Comparison of ENCODE assay signal across 21 cellular contexts in the genomic region with DNA sequence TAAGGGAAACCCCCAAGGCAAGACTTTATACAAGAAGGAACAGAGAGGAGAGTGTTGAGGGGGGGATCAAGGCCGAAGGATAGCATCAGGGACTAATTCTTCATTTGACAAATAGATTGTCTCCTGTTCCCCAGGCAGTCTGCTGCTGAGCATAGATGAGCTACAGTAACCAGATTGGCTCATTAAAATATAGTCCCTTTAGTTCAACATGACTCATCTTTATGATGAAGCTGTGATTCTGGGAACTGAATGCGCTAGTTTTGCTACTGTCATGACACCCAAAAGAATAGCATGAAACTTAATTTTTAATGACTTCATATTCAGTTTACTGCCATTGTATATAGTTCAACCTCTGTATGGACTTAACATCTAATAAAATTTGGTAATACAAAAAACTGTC. TPM values are rescaled to one million over a fixed set of nuclear protein-coding genes. Genes with fewer than 3 reads are reported as not detected.
DNase-seq lines count a peak whose midpoint lies in the region; ATAC-seq, FAIRE-seq and TF ChIP-seq lines count a peak whose summit lies in the region.
"Had no signal": no experiment of that assay in that cellular context is flagged by ENCODE, and none has a peak within 500 bp of the region (broad histone marks: within the 10 kb centered on the region; RNA-seq: fewer than 3 reads in every experiment).

No MANE protein-coding gene starts in this region.

- no peaks in the 10 kb centered on the region for H3K79me2 ChIP-seq in GM12878 (ENCODE audit: control insufficient read depth, insufficient read depth, low read length)

- no peak overlapping the region for H3K27ac ChIP-seq in GM12878 (ENCODE audit: control insufficient read depth, insufficient read depth)
- H3K27ac ChIP-seq: C4-2B, PC-9 had no signal

- peaks cover 0 to 2% of the 10 kb centered on the region in 2 experiments; a peak in 1 of 4 replicates for H3K27me3 ChIP-seq in GM12878 (replicated peaks in 1 of 2; ENCODE audit: control insufficient read depth in 2 of 2, insufficient read depth in 2 of 2, low read length in 1 of 2)

- in situ Hi-C loops in GM12878 (cut with MboI): no loop called here

- DNase-seq in activated CD4-positive, alpha-beta T cell treated with anti-CD3 and anti-CD28 coated beads for 36 hours: peak; percentile 3
- no peak for DNase-seq in activated CD4-positive, alpha-beta T cell treated with anti-CD3 and anti-CD28 coated beads for 4 hours
- DNase-seq in M059J (ENCODE audit: low read depth): peak; percentile 9
- DNase-seq in GM12878 (ENCODE audit: low read depth, low spot score): no peak
- DNase-seq in stimulated activated effector memory CD8-positive, alpha-beta T cell treated with anti-CD3 and anti-CD28 coated beads, Interleukin-12 subunit alpha, Interleukin-12 subunit beta, amount 100 ng/mL, for 72 hours (ENCODE audit: low spot score in 2 of 2): no peak
- no peak for DNase-seq in NCI-H128 (lab: John Stamatoyannopoulos, UW; ENCODE audit: unreplicated experiment)
- DNase-seq in activated CD8-positive, alpha-beta memory T cell treated with anti-CD3 and anti-CD28 coated beads, Interleukin-2, amount 50 U/mL, for 48 hours: no peak
- DNase-seq: 8988T, COR-L47, DMS153, NCI-H1436, NCI-H2081 treated with DMSO at 0.1 percent for 48 hours, NCI-H2227 treated with DMSO at 0.1 percent for 48 hours, PC-9, Right ventricle myocardium superior had no signal

- no peak for TF ChIP-seq RAD21 in GM12878 (IDR thresholded peaks at IDR 0.05; ENCODE audit: insufficient read depth, low read depth, low read length)

- no peak for TF ChIP-seq POLR2A in GM12878 (IDR thresholded peaks at IDR 0.05; ENCODE audit: low read depth, low read length)

- H3K36me3 Mint-ChIP-seq in activated CD4-positive, alpha-beta T cell treated with anti-CD3 and anti-CD28 coated beads for 36 hours (ENCODE audit: low read depth): no peaks in the 10 kb centered on the region
- no peaks in the 10 kb centered on the region for H3K36me3 Mint-ChIP-seq in stimulated activated effector memory CD8-positive, alpha-beta T cell treated with anti-CD3 and anti-CD28 coated beads, Interleukin-12 subunit alpha, Interleukin-12 subunit beta, amount 100 ng/mL, for 72 hours
- H3K36me3 Mint-ChIP-seq: IgD-negative memory B cell had no signal

- no peak for FAIRE-seq in GM12878 (lab: Jason Lieb, UNC)
- FAIRE-seq: GM18507 had no signal

- CTCF ChIA-PET in activated CD4-positive, alpha-beta T cell treated with anti-CD3 and anti-CD28 coated beads for 36 hours (lab: Charles Lee): interaction anchor here (1.9 kb wide), 1 partner anchor 606 kb away, joined by 5 read pairs; no protein-coding TSS in a partner anchor
- CTCF ChIA-PET in GM12878 (lab: Yijun Ruan, JAX): interaction anchor here (0.6 to 10.8 kb wide), 3 partner anchors 289 to 872 kb away, joined by 3 to 289 read pairs (median 254); no protein-coding TSS in a partner anchor

- H3K4me3 Mint-ChIP-seq in activated CD4-positive, alpha-beta T cell treated with anti-CD3 and anti-CD28 coated beads for 36 hours: no peak overlapping the region
- no peak overlapping the region for H3K4me3 Mint-ChIP-seq in stimulated activated effector memory CD8-positive, alpha-beta T cell treated with anti-CD3 and anti-CD28 coated beads, Interleukin-12 subunit alpha, Interleukin-12 subunit beta, amount 100 ng/mL, for 72 hours
- H3K4me3 Mint-ChIP-seq: IgD-negative memory B cell had no signal

- RAD21 ChIA-PET in GM12878 (lab: Charles Lee; ENCODE audit: unreplicated experiment): interaction anchor here (1.6 to 7.1 kb wide), 2 partner anchors 291 to 347 kb away, joined by 5 to 222 read pairs; no protein-coding TSS in a partner anchor

- POLR2A ChIA-PET in activated CD4-positive, alpha-beta T cell treated with anti-CD3 and anti-CD28 coated beads for 36 hours (lab: Charles Lee): no interaction called here
- POLR2A ChIA-PET in GM12878 (lab: Charles Lee): no interaction called here

- no peaks in the 10 kb centered on the region for H3K4me1 ChIP-seq in GM12878 (ENCODE audit: control insufficient read depth, insufficient read depth, low read length)
- H3K4me1 ChIP-seq: HAP-1 had no signal

- no peaks in the 10 kb centered on the region for H3K9me3 Mint-ChIP-seq in activated CD4-positive, alpha-beta T cell treated with anti-CD3 and anti-CD28 coated beads for 36 hours (ENCODE audit: low read depth)
- H3K9me3 Mint-ChIP-seq in stimulated activated effector memory CD8-positive, alpha-beta T cell treated with anti-CD3 and anti-CD28 coated beads, Interleukin-12 subunit alpha, Interleukin-12 subunit beta, amount 100 ng/mL, for 72 hours: no peaks in the 10 kb centered on the region
- H3K9me3 Mint-ChIP-seq: IgD-negative memory B cell had no signal

- SMC1A ChIA-PET in GM12878 (lab: Charles Lee; ENCODE audit: uncharacterized antibody, unreplicated experiment): interaction anchor here (1.2 to 5.8 kb wide), 4 partner anchors 18 to 346 kb away, joined by 3 to 244 read pairs (median 69); no protein-coding TSS in a partner anchor

- peaks cover 8% of the 10 kb centered on the region for H3K4me1 Mint-ChIP-seq in activated CD4-positive, alpha-beta T cell treated with anti-CD3 and anti-CD28 coated beads for 36 hours
- H3K4me1 Mint-ChIP-seq in stimulated activated effector memory CD8-positive, alpha-beta T cell treated with anti-CD3 and anti-CD28 coated beads, Interleukin-12 subunit alpha, Interleukin-12 subunit beta, amount 100 ng/mL, for 72 hours: no peaks in the 10 kb centered on the region

- no peak overlapping the region for H3K27ac Mint-ChIP-seq in activated CD4-positive, alpha-beta T cell treated with anti-CD3 and anti-CD28 coated beads for 36 hours
- no peak overlapping the region for H3K27ac Mint-ChIP-seq in stimulated activated effector memory CD8-positive, alpha-beta T cell treated with anti-CD3 and anti-CD28 coated beads, Interleukin-12 subunit alpha, Interleukin-12 subunit beta, amount 100 ng/mL, for 72 hours

- no peak overlapping the region for H3K4me3 ChIP-seq in GM12878
- H3K4me3 ChIP-seq: HAP-1, PC-9 had no signal

- no peak overlapping the region for H3K9ac ChIP-seq in GM12878 (ENCODE audit: control insufficient read depth, insufficient read depth, low read length)

- BruUV-seq in GM12878 (replicated peaks; lab: Mats Ljungman, UMichigan): no TSS peak

- TF ChIP-seq CTCF in GM12878 (IDR thresholded peaks at IDR 0.05 in 2 of 3, conservative IDR thresholded peaks at IDR 0.05 in 1 of 3; ENCODE audit: control insufficient read depth in 2 of 3, extremely low read depth in 1 of 3, insufficient read depth in 1 of 3, low read depth in 3 of 3, low read length in 3 of 3): no peak

- no peaks in the 10 kb centered on the region for H4K20me1 ChIP-seq in GM12878 (ENCODE audit: control insufficient read depth, insufficient read depth)

- H3K9me3 ChIP-seq in GM12878 (replicated peaks; ENCODE audit: control insufficient read depth, insufficient read depth, low read length): no peaks in the 10 kb centered on the region
- H3K9me3 ChIP-seq: HAP-1 had no signal

- H2AFZ ChIP-seq in GM12878 (ENCODE audit: control insufficient read depth, low read depth, low read length): no peak overlapping the region
- H2AFZ ChIP-seq: PC-9 had no signal

- H3K27me3 Mint-ChIP-seq in activated CD4-positive, alpha-beta T cell treated with anti-CD3 and anti-CD28 coated beads for 36 hours: peaks cover 5% of the 10 kb centered on the region

- TF ChIP-seq EP300 in GM12878 (IDR thresholded peaks at IDR 0.05; ENCODE audit: borderline replicate concordance in 1 of 2, control insufficient read depth in 1 of 2, low read depth in 2 of 2, low read length in 2 of 2): no peak

- WGBS in GM12878 (ENCODE audit: insufficient coverage, insufficient replicate concordance, low lambda C conversion rate, missing lambda C conversion rate): 0% methylated on average over 2 of the region's 2 CpGs

- peak; percentile 76 for ATAC-seq in activated CD4-positive, alpha-beta T cell treated with anti-CD3 and anti-CD28 coated beads for 36 hours
- peak; percentile 27 for ATAC-seq in GM12878
- ATAC-seq in stimulated activated effector memory CD8-positive, alpha-beta T cell treated with anti-CD3 and anti-CD28 coated beads, Interleukin-12 subunit alpha, Interleukin-12 subunit beta, amount 100 ng/mL, for 72 hours: peak; percentile 87
- ATAC-seq in HG02938 (IDR thresholded peaks at IDR 0.05; ENCODE audit: unreplicated experiment): no peak

- no peaks in the 10 kb centered on the region for H3K36me3 ChIP-seq in GM12878 (ENCODE audit: control insufficient read depth in 2 of 2, insufficient read depth in 2 of 2, low read length in 1 of 2)
- H3K36me3 ChIP-seq: HAP-1 had no signal

- H3K4me2 ChIP-seq in GM12878 (ENCODE audit: control insufficient read depth, insufficient read depth): no peak overlapping the region
- H3K4me2 ChIP-seq: PC-9 had no signal

- intact Hi-C loops in activated CD4-positive, alpha-beta T cell treated with anti-CD3 and anti-CD28 coated beads for 36 hours (cut with DNase I, micrococcal nuclease): no loop called here
- intact Hi-C loops in GM12878 (cut with micrococcal nuclease; ENCODE audit: unreplicated experiment): no loop called here

TF ChIP-seq in GM12878, 131 proteins besides CTCF, POLR2A, EP300 and RAD21 (continues in another document):
- no peak for TF ChIP-seq NBN (IDR thresholded peaks at IDR 0.05)

RNA-seq across cellular contexts. Expression of a gene that starts 35.5 kb away (rescaled TPM):
- not detected for total RNA-seq in activated CD4-positive, alpha-beta T cell treated with anti-CD3 and anti-CD28 coated beads for 36 hours
- total RNA-seq in M059J (2014; rRNA removed; shearing (Covaris generic)): 0.12 and 0.34 TPM in 2 replicates
- total RNA-seq in GM12878 (2013; cell fraction: nucleolus; rRNA removed): not detected in 2 replicates
- total RNA-seq in GM12878 (2014; rRNA removed) (not detected in 2 replicates), GM12878 (2014; rRNA removed; fragmentation: Illumina TruSeq; extraction: Trizol) (not detected in 2 replicates), GM12878 (2021) (not detected in 2 replicates)
- not detected for polyA plus RNA-seq in GM12878 (2011; ENCODE audit: low read depth)
- polyA plus RNA-seq in GM12878 (2011; rRNA removed) (not detected in 2 replicates), GM12878 (2014; fragmentation: Illumina TruSeq; extraction: Trizol) (not detected in 2 replicates), GM12878 (2014; fragmentation: Nextera tagmentation; extraction: Ambion mirVana) (not detected), GM12878 (2014; rRNA removed) (not detected in 2 replicates), GM12878 (2016; fragmentation: Nextera tagmentation; extraction: Ambion mirVana) (not detected)
- polyA plus RNA-seq in GM12878 (2011; cell fraction: cytosol; rRNA removed): not detected in 2 replicates
- polyA plus RNA-seq in GM12878 (2011; cell fraction: nucleus; rRNA removed): not detected in 2 replicates
- not detected in 2 replicates for polyA plus RNA-seq in GM12878 (2012)
- polyA minus RNA-seq in GM12878 (2011; rRNA and poly(A)+ RNA removed): not detected in 2 replicates
- polyA minus RNA-seq in GM12878 (2011; cell fraction: cytosol; rRNA and poly(A)+ RNA removed): not detected in 2 replicates
- polyA minus RNA-seq in GM12878 (2011; cell fraction: nucleus; rRNA and poly(A)+ RNA removed): not detected in 2 replicates
- total RNA-seq: HT-29, PC-9 had no signal
- polyA plus RNA-seq: IgD-negative memory B cell had no signal

Comparison
In these comparisons a context has a peak if more than half of its experiments do, and no peak if none do; other contexts are left out.
1. DNase-seq: peak in activated CD4-positive, alpha-beta T cell treated with anti-CD3 and anti-CD28 coated beads for 36 hours (single experiment) and M059J (single experiment); none in activated CD4-positive, alpha-beta T cell treated with anti-CD3 and anti-CD28 coated beads for 4 hours (0 of 2), GM12878 (single experiment), stimulated activated effector memory CD8-positive, alpha-beta T cell treated with anti-CD3 and anti-CD28 coated beads, Interleukin-12 subunit alpha, Interleukin-12 subunit beta, amount 100 ng/mL, for 72 hours (0 of 2), NCI-H128 (single experiment) and activated CD8-positive, alpha-beta memory T cell treated with anti-CD3 and anti-CD28 coated beads, Interleukin-2, amount 50 U/mL, for 48 hours (single experiment).